ENCODE assay signal across 27 cellular contexts in genomic region chr5:117337064-117337749, GRCh38.
"Had no signal": no experiment of that assay in that cellular context is flagged by ENCODE, and none has a peak within 500 bp of the region (broad histone marks: within the 10 kb centered on the region; RNA-seq: fewer than 3 reads in every experiment).

No MANE protein-coding gene starts in this region.

- H3K4me3 ChIP-seq: adrenal gland, body of pancreas, gastrocnemius medialis, heart left ventricle had no signal

- H3K27ac ChIP-seq: adrenal gland, body of pancreas, foreskin keratinocyte, gastrocnemius medialis, heart left ventricle had no signal

- ATAC-seq: activated CD4-positive, alpha-beta T cell treated with anti-CD3 and anti-CD28 coated beads for 36 hours; activated CD8-positive, alpha-beta memory T cell treated with anti-CD3 and anti-CD28 coated beads, Interleukin-2, amount 10 ng/mL, durations not matched to agents 7 days and 5 days; activated CD8-positive, alpha-beta T cell treated with anti-CD3 and anti-CD28 coated beads, Interleukin-2, amount 10 ng/mL, durations not matched to agents 7 days and 5 days; activated naive CD8-positive, alpha-beta T cell treated with anti-CD3 and anti-CD28 coated beads, Interleukin-2, amount 50 U/mL, for 24 hours; body of pancreas; esophagus mucosa; foreskin keratinocyte; gastrocnemius medialis; heart left ventricle; T-helper 17 cell had no signal

- H3K36me3 ChIP-seq: adrenal gland, gastrocnemius medialis, heart left ventricle had no signal

- H3K4me1 ChIP-seq: adrenal gland, body of pancreas, foreskin keratinocyte, gastrocnemius medialis, heart left ventricle had no signal

- H3K9me3 ChIP-seq: adrenal gland, body of pancreas, gastrocnemius medialis, heart left ventricle had no signal

- H3K27me3 ChIP-seq: adrenal gland, body of pancreas, foreskin keratinocyte, gastrocnemius medialis, heart left ventricle had no signal

- DNase-seq: activated CD4-positive, alpha-beta memory T cell treated with anti-CD3 and anti-CD28 coated beads for 36 hours; activated CD4-positive, alpha-beta T cell treated with anti-CD3 and anti-CD28 coated beads for 36 hours; activated CD4-positive, alpha-beta T cell treated with anti-CD3 and anti-CD28 coated beads, Interleukin-2, amount 10 ng/mL, durations not matched to agents 24 days and 14 days; activated CD4-positive, CD25-positive, alpha-beta regulatory T cell; activated CD4-positive, CD25-positive, alpha-beta regulatory T cell treated with anti-CD3 and anti-CD28 coated beads, Interleukin-2, amount 50 U/mL, for 72 hours; activated CD8-positive, alpha-beta memory T cell treated with anti-CD3 and anti-CD28 coated beads, Interleukin-2, amount 10 ng/mL, durations not matched to agents 7 days and 5 days; activated CD8-positive, alpha-beta memory T cell treated with anti-CD3 and anti-CD28 coated beads, Interleukin-2, amount 50 U/mL, for 4 hours; activated CD8-positive, alpha-beta T cell treated with anti-CD3 and anti-CD28 coated beads, Interleukin-2, amount 10 ng/mL, durations not matched to agents 7 days and 5 days; activated effector memory CD4-positive, alpha-beta T cell treated with anti-CD3 and anti-CD28 coated beads, Interleukin-2, amount 50 U/mL, for 16 hours; activated naive CD4-positive, alpha-beta T cell treated with anti-CD3 and anti-CD28 coated beads for 36 hours; activated naive CD8-positive, alpha-beta T cell treated with anti-CD3 and anti-CD28 coated beads for 36 hours; activated naive CD8-positive, alpha-beta T cell treated with anti-CD3 and anti-CD28 coated beads, Interleukin-2, amount 50 U/mL, for 24 hours; activated T-cell treated with anti-CD3 and anti-CD28 coated beads, Interleukin-2, amount 50 U/mL, for 1 hour; activated T-cell treated with anti-CD3 and anti-CD28 coated beads, Interleukin-2, amount 50 U/mL, for 48 hours; adrenal gland; amygdala; aorta; body of pancreas; effector CD8-positive, alpha-beta T cell; foreskin keratinocyte; gastrocnemius medialis; glutamatergic neuron; heart left ventricle; T-helper 1 cell; T-helper 17 cell; T1000 had no signal
